8 cellular contexts compared by ENCODE assay signal in the genomic region with DNA sequence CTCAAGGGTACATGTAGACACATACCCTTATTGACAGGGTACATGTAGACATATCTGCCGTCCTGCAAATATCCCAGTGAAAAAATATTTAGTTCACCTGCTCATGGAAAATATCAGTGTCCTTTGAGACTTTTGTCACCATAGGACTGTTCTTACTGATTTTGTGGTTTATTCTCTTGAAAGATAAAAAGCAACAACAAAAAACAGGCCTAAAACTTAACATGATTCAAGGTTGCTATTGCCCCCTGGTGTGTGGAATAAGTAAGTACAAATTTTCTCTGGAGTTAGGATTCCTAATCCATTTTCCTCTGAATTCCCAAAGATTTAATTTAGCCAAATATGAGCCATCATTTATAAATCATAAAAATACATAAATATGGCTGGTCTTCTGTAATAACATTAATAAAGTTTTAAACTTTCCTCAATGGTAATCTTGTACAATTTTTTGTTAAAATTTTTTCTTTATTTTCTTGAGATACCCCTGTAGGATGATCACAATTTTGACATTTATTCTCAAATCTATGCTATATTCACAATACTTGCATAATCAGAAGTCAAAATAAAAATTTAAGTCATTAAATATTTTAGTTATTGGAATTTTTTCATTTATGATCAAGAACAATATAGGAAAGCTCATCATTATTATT.
DNase-seq lines count a peak whose midpoint lies in the region; ATAC-seq and TF ChIP-seq lines count a peak whose summit lies in the region.

No MANE protein-coding gene starts in this region.

- WGBS in tibial nerve, 2 donors, result 76 to 90% methylated on average over 1 of the region's 1 CpG

- H3K4me2 ChIP-seq in fibroblast of lung (ENCODE audit: extremely low read depth, insufficient read depth, low read length), result no peak overlapping the region

- no peak for ATAC-seq in HG03520 (IDR thresholded peaks at IDR 0.05; ENCODE audit: unreplicated experiment)

- H3K9ac ChIP-seq in fibroblast of lung (ENCODE audit: insufficient read depth, low read length), result no peak overlapping the region

- H3K4me1 ChIP-seq in fibroblast of lung (ENCODE audit: control insufficient read depth, extremely low read depth, insufficient read depth, low read length) (no peaks in the 10 kb centered on the region), tibial nerve (no peaks in the 10 kb centered on the region)

- H4K20me1 ChIP-seq in fibroblast of lung (ENCODE audit: control insufficient read depth, extremely low read depth, insufficient read depth, low read length), result no peaks in the 10 kb centered on the region

- no peaks in the 10 kb centered on the region for H3K27me3 ChIP-seq in fibroblast of lung (ENCODE audit: control insufficient read depth, insufficient read depth, low read length)
- no peaks in the 10 kb centered on the region for H3K27me3 ChIP-seq in tibial nerve

- no peak for TF ChIP-seq EP300 in tibial nerve (IDR thresholded peaks at IDR 0.05)

- H3K4me3 ChIP-seq in fibroblast of lung (replicated peaks in 1 of 4; ENCODE audit: control extremely low read depth in 1 of 4, insufficient read depth in 1 of 4, low read depth in 3 of 4, low read length in 4 of 4) (no peak overlapping the region), tibial nerve (no peak overlapping the region)

- H3K36me3 ChIP-seq in fibroblast of lung (ENCODE audit: control insufficient read depth, insufficient read depth, low read length) (no peaks in the 10 kb centered on the region), tibial nerve (no peaks in the 10 kb centered on the region)

- TF ChIP-seq CTCF in fibroblast of lung (conservative IDR thresholded peaks at IDR 0.05 in 1 of 2, IDR thresholded peaks at IDR 0.05 in 1 of 2; ENCODE audit: low read depth in 1 of 2, low read length in 2 of 2) (peak in 1 of 2 donors; percentile 46), tibial nerve (IDR thresholded peaks at IDR 0.05) (peak; percentile 17 to 57 (median 45))

- no peak overlapping the region for H2AFZ ChIP-seq in fibroblast of lung (ENCODE audit: low read length)

- H3K27ac ChIP-seq in fibroblast of lung (ENCODE audit: insufficient read depth, low read length) (no peak overlapping the region), tibial nerve (no peak overlapping the region)

- no peak for TF ChIP-seq POLR2A in tibial nerve (IDR thresholded peaks at IDR 0.05)

- DNase-seq in SKM-1 (lab: John Stamatoyannopoulos, UW; ENCODE audit: unreplicated experiment) (peak; percentile 4), SKM-1 treated with dmso at 0.1 percent for 144 hours (lab: John Stamatoyannopoulos, UW; ENCODE audit: unreplicated experiment) (no peak), NCI-H460 (ENCODE audit: extremely low read depth, low read depth) (peak; percentile 25), fibroblast of lung (ENCODE audit: low read depth in 2 of 2) (peak; percentile 28 to 33), tibial nerve (ENCODE audit: low spot score in 2 of 2) (no peak), amygdala (lab: John Stamatoyannopoulos, UW) (no peak)
- DNase-seq in activated CD8-positive, alpha-beta memory T cell treated with anti-CD3 and anti-CD28 coated beads for 24 hours, result no peak

- H3K79me2 ChIP-seq in fibroblast of lung (ENCODE audit: control insufficient read depth, insufficient read depth, low read length), result no peaks in the 10 kb centered on the region

- H3K9me3 ChIP-seq in fibroblast of lung (ENCODE audit: control insufficient read depth, insufficient read depth, low read depth, low read length), result no peaks in the 10 kb centered on the region
- H3K9me3 ChIP-seq in tibial nerve, result no peaks in the 10 kb centered on the region

Comparison
In these comparisons a context has a peak if more than half of its experiments do, and no peak if none do; other contexts are left out.
1. DNase-seq: peak in SKM-1 (single experiment), NCI-H460 (single experiment) and fibroblast of lung (2 of 2); none in SKM-1 treated with dmso at 0.1 percent for 144 hours (single experiment), tibial nerve (0 of 2), activated CD8-positive, alpha-beta memory T cell treated with anti-CD3 and anti-CD28 coated beads for 24 hours (single experiment) and amygdala (0 of 56).